ENCODE assay signal across 1 cellular context in genomic region chr17:74769856-74770497, GRCh38.
TF ChIP-seq lines count a peak whose summit lies in the region.

No MANE protein-coding gene starts in this region.

TF ChIP-seq in HepG2, 621 proteins besides CTCF, POLR2A, EP300 and RAD21 (continued from another document and continues in another):
- no peak for TF ChIP-seq ZNF646 (CRISPR knock-in tag; IDR thresholded peaks at IDR 0.05)
- TF ChIP-seq ZNF24 (IDR thresholded peaks at IDR 0.05) = no peak
- TF ChIP-seq ZNF510 (CRISPR knock-in tag; IDR thresholded peaks at IDR 0.05; ENCODE audit: low read depth) = no peak
- no peak for TF ChIP-seq REST (IDR thresholded peaks at IDR 0.05; ENCODE audit: borderline replicate concordance in 1 of 2, low read depth in 1 of 2, low read length in 2 of 2)
- TF ChIP-seq LRRFIP1 (CRISPR knock-in tag; conservative IDR thresholded peaks at IDR 0.05) = no peak
- no peak for TF ChIP-seq ELF1 (CRISPR knock-in tag; IDR thresholded peaks at IDR 0.05)
- TF ChIP-seq SATB2 (CRISPR knock-in tag; IDR thresholded peaks at IDR 0.05) = no peak
- no peak for TF ChIP-seq ARID3A (IDR thresholded peaks at IDR 0.05; ENCODE audit: low read depth, low read length)
- no peak for TF ChIP-seq CERS6 (CRISPR knock-in tag; IDR thresholded peaks at IDR 0.05)
- TF ChIP-seq UBTF (CRISPR knock-in tag; IDR thresholded peaks at IDR 0.05) = no peak
- TF ChIP-seq HNRNPL (IDR thresholded peaks at IDR 0.05; ENCODE audit: low read depth, low read length) = 0 out of 2 replicates have a peak, but pooled peaks have one; percentile 33
- TF ChIP-seq CREB3 (CRISPR knock-in tag; IDR thresholded peaks at IDR 0.05) = no peak
- TF ChIP-seq ZNF350 (CRISPR knock-in tag; IDR thresholded peaks at IDR 0.05; ENCODE audit: borderline replicate concordance, low read depth) = no peak; the same call in 1 of the 2 replicates
- TF ChIP-seq ZNF574 (CRISPR knock-in tag; IDR thresholded peaks at IDR 0.05) = 0 out of 2 replicates have a peak, but pooled peaks have one; percentile 9
- TF ChIP-seq ZNF264 (CRISPR knock-in tag; IDR thresholded peaks at IDR 0.05) = 0 out of 2 replicates have a peak, but pooled peaks have one; percentile 3
- TF ChIP-seq ZNF710 (CRISPR knock-in tag; IDR thresholded peaks at IDR 0.05; ENCODE audit: borderline replicate concordance) = no peak
- TF ChIP-seq TSC22D2 (CRISPR knock-in tag; IDR thresholded peaks at IDR 0.05; ENCODE audit: borderline replicate concordance) = 0 out of 2 replicates have a peak, but pooled peaks have one; percentile 5
- TF ChIP-seq DNMT1 (CRISPR knock-in tag; IDR thresholded peaks at IDR 0.05) = no peak
- no peak for TF ChIP-seq MAFF (IDR thresholded peaks at IDR 0.05; ENCODE audit: low read depth, low read length)
- no peak for TF ChIP-seq SOX6 (IDR thresholded peaks at IDR 0.05)
- TF ChIP-seq SOX6 (CRISPR knock-in tag; IDR thresholded peaks at IDR 0.05) = no peak
- no peak for TF ChIP-seq ZBTB26 (CRISPR knock-in tag; IDR thresholded peaks at IDR 0.05; ENCODE audit: borderline replicate concordance)
- no peak for TF ChIP-seq PLRG1 (conservative IDR thresholded peaks at IDR 0.05)
